In genomic region chr10:52011113-52011512, GRCh38 we compare ENCODE assay signal across 19 cellular contexts.
DNase-seq lines count a peak whose midpoint lies in the region; ATAC-seq lines count a peak whose summit lies in the region.
"Had no signal": no experiment of that assay in that cellular context is flagged by ENCODE, and none has a peak within 500 bp of the region (broad histone marks: within the 10 kb centered on the region; RNA-seq: fewer than 3 reads in every experiment).

No MANE protein-coding gene starts in this region.

- peak; percentile 35 for DNase-seq in AG20443 (ENCODE audit: low spot score)
- DNase-seq in adipocyte (ENCODE audit: low read depth): peak; percentile 70
- peak; percentile 73 for DNase-seq in fibroblast of peridontal ligament (ENCODE audit: extremely low read depth)
- no peak for DNase-seq in OCI-M2 (lab: John Stamatoyannopoulos, UW; ENCODE audit: unreplicated experiment)
- DNase-seq in activated T-helper 1 cell treated with anti-CD3 and anti-CD28 coated beads, Interleukin-12 subunit alpha, Interleukin-12 subunit beta, Interleukin-2, Interleukin-4 antibody, amounts not matched to agents 30 ng/mL and 10 ng/mL and 1 ng/mL, durations not matched to agents 14 hours and 24 hours and 36 hours (ENCODE audit: low spot score): no peak
- no peak for DNase-seq in T-helper 17 cell
- DNase-seq in naive thymus-derived CD8-positive, alpha-beta T cell: no peak
- DNase-seq: BE2C, DMS53, GDM1, H7, Kasumi-1, NCI-H1694 treated with DMSO at 0.1 percent for 48 hours, NCI-H2081 treated with DMSO at 0.1 percent for 48 hours, NCI-H2171 treated with DMSO at 0.1 percent for 48 hours, NCI-H524 treated with DMSO at 0.1 percent for 48 hours, NCI-H82 had no signal

- H3K9ac ChIP-seq in adipocyte (ENCODE audit: low read length): no peak overlapping the region

- ATAC-seq in T-helper 17 cell: no peak
- no peak for ATAC-seq in naive thymus-derived CD8-positive, alpha-beta T cell
- ATAC-seq: GM12878 had no signal

- no peaks in the 10 kb centered on the region for H3K4me1 ChIP-seq in adipocyte (ENCODE audit: control insufficient read depth, insufficient read depth, low read length)
- H3K4me1 ChIP-seq: BE2C, SJSA1 had no signal

- H3K27ac Mint-ChIP-seq in activated T-helper 1 cell treated with anti-CD3 and anti-CD28 coated beads, Interleukin-12 subunit alpha, Interleukin-12 subunit beta, Interleukin-2, Interleukin-4 antibody, amounts not matched to agents 30 ng/mL and 10 ng/mL and 1 ng/mL, durations not matched to agents 14 hours and 24 hours and 36 hours: no peak overlapping the region
- no peak overlapping the region for H3K27ac Mint-ChIP-seq in T-helper 17 cell
- no peak overlapping the region for H3K27ac Mint-ChIP-seq in naive thymus-derived CD8-positive, alpha-beta T cell

- no peaks in the 10 kb centered on the region for H3K36me3 Mint-ChIP-seq in activated T-helper 1 cell treated with anti-CD3 and anti-CD28 coated beads, Interleukin-12 subunit alpha, Interleukin-12 subunit beta, Interleukin-2, Interleukin-4 antibody, amounts not matched to agents 30 ng/mL and 10 ng/mL and 1 ng/mL, durations not matched to agents 14 hours and 24 hours and 36 hours (ENCODE audit: low read depth)
- no peaks in the 10 kb centered on the region for H3K36me3 Mint-ChIP-seq in T-helper 17 cell (ENCODE audit: low read depth)
- peaks cover 0 to 2% (median 0%) of the 10 kb centered on the region in 3 donors for H3K36me3 Mint-ChIP-seq in naive thymus-derived CD8-positive, alpha-beta T cell

- no peaks in the 10 kb centered on the region for H3K36me3 ChIP-seq in adipocyte (ENCODE audit: control insufficient read depth, insufficient read depth, low read length, severe bottlenecking)
- H3K36me3 ChIP-seq: BE2C, SJSA1 had no signal

- POLR2A ChIA-PET in naive thymus-derived CD8-positive, alpha-beta T cell (lab: Charles Lee): no interaction called here

- H3K4me3 Mint-ChIP-seq in activated T-helper 1 cell treated with anti-CD3 and anti-CD28 coated beads, Interleukin-12 subunit alpha, Interleukin-12 subunit beta, Interleukin-2, Interleukin-4 antibody, amounts not matched to agents 30 ng/mL and 10 ng/mL and 1 ng/mL, durations not matched to agents 14 hours and 24 hours and 36 hours: no peak overlapping the region
- H3K4me3 Mint-ChIP-seq in T-helper 17 cell: no peak overlapping the region
- no peak overlapping the region for H3K4me3 Mint-ChIP-seq in naive thymus-derived CD8-positive, alpha-beta T cell

- no peak overlapping the region for H3K4me3 ChIP-seq in adipocyte (ENCODE audit: low read length)
- H3K4me3 ChIP-seq: GM12878, SJSA1 had no signal

- no peaks in the 10 kb centered on the region for H3K9me3 Mint-ChIP-seq in activated T-helper 1 cell treated with anti-CD3 and anti-CD28 coated beads, Interleukin-12 subunit alpha, Interleukin-12 subunit beta, Interleukin-2, Interleukin-4 antibody, amounts not matched to agents 30 ng/mL and 10 ng/mL and 1 ng/mL, durations not matched to agents 14 hours and 24 hours and 36 hours
- H3K9me3 Mint-ChIP-seq in naive thymus-derived CD8-positive, alpha-beta T cell: peaks cover 0 to 35% (median 8%) of the 10 kb centered on the region in 9 donors

- no peaks in the 10 kb centered on the region for H3K4me1 Mint-ChIP-seq in activated T-helper 1 cell treated with anti-CD3 and anti-CD28 coated beads, Interleukin-12 subunit alpha, Interleukin-12 subunit beta, Interleukin-2, Interleukin-4 antibody, amounts not matched to agents 30 ng/mL and 10 ng/mL and 1 ng/mL, durations not matched to agents 14 hours and 24 hours and 36 hours (ENCODE audit: low read depth)
- no peaks in the 10 kb centered on the region for H3K4me1 Mint-ChIP-seq in T-helper 17 cell
- H3K4me1 Mint-ChIP-seq in naive thymus-derived CD8-positive, alpha-beta T cell: no peaks in the 10 kb centered on the region

- intact Hi-C loops in activated T-helper 1 cell treated with anti-CD3 and anti-CD28 coated beads, Interleukin-12 subunit alpha, Interleukin-12 subunit beta, Interleukin-2, Interleukin-4 antibody, amounts not matched to agents 30 ng/mL and 10 ng/mL and 1 ng/mL, durations not matched to agents 14 hours and 24 hours and 36 hours (cut with micrococcal nuclease): no loop called here

- H3K27me3 ChIP-seq in adipocyte (replicated peaks; ENCODE audit: control insufficient read depth, insufficient read depth, low read length): no peaks in the 10 kb centered on the region
- H3K27me3 ChIP-seq: BE2C, SJSA1 had no signal

- no peaks in the 10 kb centered on the region for H3K27me3 Mint-ChIP-seq in activated T-helper 1 cell treated with anti-CD3 and anti-CD28 coated beads, Interleukin-12 subunit alpha, Interleukin-12 subunit beta, Interleukin-2, Interleukin-4 antibody, amounts not matched to agents 30 ng/mL and 10 ng/mL and 1 ng/mL, durations not matched to agents 14 hours and 24 hours and 36 hours (ENCODE audit: insufficient read depth)
- no peaks in the 10 kb centered on the region for H3K27me3 Mint-ChIP-seq in T-helper 17 cell
- H3K27me3 Mint-ChIP-seq in naive thymus-derived CD8-positive, alpha-beta T cell: peaks cover 0 to 12% (median 0%) of the 10 kb centered on the region in 5 donors

- H3K9me3 ChIP-seq in adipocyte (ENCODE audit: control insufficient read depth, low read length) (peaks cover 4% of the 10 kb centered on the region), T-helper 17 cell (ENCODE audit: control insufficient read depth, low read length, poor library complexity, severe bottlenecking) (no peaks in the 10 kb centered on the region)
- H3K9me3 ChIP-seq: BE2C, SJSA1 had no signal

Comparison
In these comparisons a context has a peak if more than half of its experiments do, and no peak if none do; other contexts are left out.
1. DNase-seq: peak in AG20443 (single experiment), adipocyte (single experiment) and fibroblast of peridontal ligament (single experiment); none in OCI-M2 (single experiment), activated T-helper 1 cell treated with anti-CD3 and anti-CD28 coated beads, Interleukin-12 subunit alpha, Interleukin-12 subunit beta, Interleukin-2, Interleukin-4 antibody, amounts not matched to agents 30 ng/mL and 10 ng/mL and 1 ng/mL, durations not matched to agents 14 hours and 24 hours and 36 hours (single experiment), T-helper 17 cell (0 of 3) and naive thymus-derived CD8-positive, alpha-beta T cell (0 of 10).